In genomic region chr17:67582632-67583230, GRCh38 we compare ENCODE assay signal across 14 cellular contexts.
A peak's percentile ranks its signal among the peaks of the same experiment; 100 is the strongest.
DNase-seq lines count a peak whose midpoint lies in the region; ATAC-seq and TF ChIP-seq lines count a peak whose summit lies in the region.
"Had no signal": no experiment of that assay in that cellular context is flagged by ENCODE, and none has a peak within 500 bp of the region (broad histone marks: within the 10 kb centered on the region; RNA-seq: fewer than 3 reads in every experiment).

No MANE protein-coding gene starts in this region.

- no peak overlapping the region for H3K23ac ChIP-seq in mesenchymal stem cell (ENCODE audit: low read length in 2 of 2)

- no peak overlapping the region for H3K4ac ChIP-seq in mesenchymal stem cell (ENCODE audit: low read depth in 1 of 2, low read length in 2 of 2)

- WGBS in mesenchymal stem cell, result 73% methylated on average over 8 of the region's 8 CpGs

- H2AFZ ChIP-seq in mesenchymal stem cell (ENCODE audit: low read depth, low read length), result no peak overlapping the region

- peaks cover 23% of the 10 kb centered on the region for H3K9me3 Mint-ChIP-seq in WTC11

- H3K18ac ChIP-seq in mesenchymal stem cell (ENCODE audit: low read depth in 1 of 2, low read length in 2 of 2), result no peak overlapping the region

- H3K9me3 ChIP-seq in mesenchymal stem cell (ENCODE audit: control insufficient read depth, low read length) (no peaks in the 10 kb centered on the region), uterus (no peaks in the 10 kb centered on the region), A673 (ENCODE audit: low read depth, low read length, poor library complexity, severe bottlenecking) (no peaks in the 10 kb centered on the region)

- H3K36me3 Mint-ChIP-seq in WTC11, result peaks cover 35% of the 10 kb centered on the region

- no peak overlapping the region for H3K27ac ChIP-seq in mesenchymal stem cell (ENCODE audit: low read length, poor library complexity, severe bottlenecking)
- H3K27ac ChIP-seq in uterus, result no peak overlapping the region
- no peak overlapping the region for H3K27ac ChIP-seq in A673 (ENCODE audit: low read depth, low read length, poor library complexity, severe bottlenecking)

- H2BK5ac ChIP-seq in mesenchymal stem cell (ENCODE audit: low read depth, low read length, poor library complexity, severe bottlenecking), result no peak overlapping the region

- DNase-seq in activated CD8-positive, alpha-beta memory T cell treated with anti-CD3 and anti-CD28 coated beads for 24 hours, result peak; percentile 24
- no peak for DNase-seq in activated CD8-positive, alpha-beta memory T cell treated with anti-CD3 and anti-CD28 coated beads, Interleukin-2, amount 50 U/mL, for 48 hours
- no peak for DNase-seq in WTC11 (ENCODE audit: low spot score)
- DNase-seq in mesenchymal stem cell, result peak; percentile 47
- peak; percentile 37 to 42 for DNase-seq in uterus
- DNase-seq in NCI-H2107 (lab: John Stamatoyannopoulos, UW), result no peak
- no peak for DNase-seq in cerebellar nuclear complex (lab: John Stamatoyannopoulos, UW)
- no peak for DNase-seq in A673 (ENCODE audit: low spot score)
- DNase-seq: activated naive CD4-positive, alpha-beta T cell treated with anti-CD3 and anti-CD28 coated beads, Interleukin-2, amount 50 U/mL, for 16 hours; central memory CD4-positive, alpha-beta T cell; erythroblast; mammary epithelial cell; MV-4-11; occipital lobe had no signal

- H2AK5ac ChIP-seq in mesenchymal stem cell (ENCODE audit: low read length, severe bottlenecking), result no peak overlapping the region

- POLR2A ChIA-PET in WTC11 (lab: Charles Lee) (no interaction called here), A673 (lab: Charles Lee; ENCODE audit: low non-redundant PET) (interaction anchor here (0.8 kb wide), 1 partner anchor 13 kb away, joined by 7 read pairs; no protein-coding TSS in a partner anchor)

- peaks cover 3 to 5% of the 10 kb centered on the region in 2 experiments for H3K36me3 ChIP-seq in mesenchymal stem cell (ENCODE audit: control insufficient read depth in 1 of 2, insufficient read depth in 2 of 2, low read depth in 1 of 2, low read length in 2 of 2)
- no peaks in the 10 kb centered on the region for H3K36me3 ChIP-seq in uterus
- no peaks in the 10 kb centered on the region for H3K36me3 ChIP-seq in A673 (ENCODE audit: insufficient read depth, low read length, poor library complexity, severe bottlenecking)

- H4K8ac ChIP-seq in mesenchymal stem cell (ENCODE audit: low read length), result no peak overlapping the region

- CTCF ChIA-PET in WTC11 (lab: Charles Lee), result interaction anchor here (0.6 to 1.5 kb wide), 2 partner anchors 20 to 59 kb away, joined by 3 to 7 read pairs; no protein-coding TSS in a partner anchor
- CTCF ChIA-PET in A673 (lab: Charles Lee), result no interaction called here

- no peak overlapping the region for H2BK12ac ChIP-seq in mesenchymal stem cell (ENCODE audit: low read length in 2 of 2)

- no peak overlapping the region for H4K91ac ChIP-seq in mesenchymal stem cell (ENCODE audit: low read length)

- H3K4me2 ChIP-seq in mesenchymal stem cell (ENCODE audit: low read length, poor library complexity, severe bottlenecking), result no peak overlapping the region

- no peak for TF ChIP-seq CTCF in WTC11 (IDR thresholded peaks at IDR 0.05)
- no peak for TF ChIP-seq CTCF in uterus (IDR thresholded peaks at IDR 0.05)
- no peak for TF ChIP-seq CTCF in A673 (conservative IDR thresholded peaks at IDR 0.05; ENCODE audit: low read depth, low read length)

- H3K4me3 ChIP-seq in mesenchymal stem cell (ENCODE audit: insufficient read depth in 1 of 2, low read depth in 1 of 2, low read length in 2 of 2), result no peak overlapping the region
- no peak overlapping the region for H3K4me3 ChIP-seq in uterus
- H3K4me3 ChIP-seq in A673 (ENCODE audit: low read depth, low read length, poor library complexity, severe bottlenecking), result no peak overlapping the region

- no peak overlapping the region for H3K9ac ChIP-seq in mesenchymal stem cell (ENCODE audit: low read length)

- intact Hi-C loops in uterus (cut with DNase I; ENCODE audit: low total_unique reads) (no loop called here), A673 (cut with micrococcal nuclease; ENCODE audit: unreplicated experiment) (no loop called here)

- H3K27me3 ChIP-seq in mesenchymal stem cell (ENCODE audit: control insufficient read depth in 1 of 2, insufficient read depth in 1 of 2, low read length in 2 of 2), result no peaks in the 10 kb centered on the region
- no peaks in the 10 kb centered on the region for H3K27me3 ChIP-seq in uterus
- H3K27me3 ChIP-seq in A673 (replicated peaks; ENCODE audit: insufficient read depth, low read depth, low read length, poor library complexity), result no peaks in the 10 kb centered on the region

- no peaks in the 10 kb centered on the region for H3K27me3 Mint-ChIP-seq in WTC11 (ENCODE audit: low read depth)

- no peak overlapping the region for H2BK15ac ChIP-seq in mesenchymal stem cell (ENCODE audit: low read depth, poor library complexity, severe bottlenecking)

- H3K27ac Mint-ChIP-seq in WTC11, result 0 out of 2 replicates have a peak overlapping the region, but pooled peaks have one; percentile 7

- H3K4me1 ChIP-seq in mesenchymal stem cell (ENCODE audit: control insufficient read depth, insufficient read depth, low read depth, low read length) (peaks cover 2% of the 10 kb centered on the region), uterus (peaks cover 0 to 4% of the 10 kb centered on the region in 2 donors), A673 (ENCODE audit: insufficient read depth, low read length, poor library complexity, severe bottlenecking) (no peaks in the 10 kb centered on the region)

- H3K79me1 ChIP-seq in mesenchymal stem cell (replicated peaks; ENCODE audit: low read length, poor library complexity, severe bottlenecking), result no peaks in the 10 kb centered on the region

- no peak overlapping the region for H3K14ac ChIP-seq in mesenchymal stem cell (ENCODE audit: low read length in 2 of 2)

- no TSS peak for BruUV-seq in A673 (replicated peaks; lab: Mats Ljungman, UMichigan)

- peaks cover 18% of the 10 kb centered on the region for H3K4me1 Mint-ChIP-seq in WTC11

- H2BK120ac ChIP-seq in mesenchymal stem cell (ENCODE audit: low read depth, low read length), result no peak overlapping the region

- no peak for TF ChIP-seq POLR2A in uterus (IDR thresholded peaks at IDR 0.05)

- no peak for ATAC-seq in WTC11

- H3K4me3 Mint-ChIP-seq in WTC11, result no peak overlapping the region

TF ChIP-seq in WTC11, 78 proteins besides CTCF, POLR2A, EP300 and RAD21 (continues in another document):
- TF ChIP-seq, protein P1, sequence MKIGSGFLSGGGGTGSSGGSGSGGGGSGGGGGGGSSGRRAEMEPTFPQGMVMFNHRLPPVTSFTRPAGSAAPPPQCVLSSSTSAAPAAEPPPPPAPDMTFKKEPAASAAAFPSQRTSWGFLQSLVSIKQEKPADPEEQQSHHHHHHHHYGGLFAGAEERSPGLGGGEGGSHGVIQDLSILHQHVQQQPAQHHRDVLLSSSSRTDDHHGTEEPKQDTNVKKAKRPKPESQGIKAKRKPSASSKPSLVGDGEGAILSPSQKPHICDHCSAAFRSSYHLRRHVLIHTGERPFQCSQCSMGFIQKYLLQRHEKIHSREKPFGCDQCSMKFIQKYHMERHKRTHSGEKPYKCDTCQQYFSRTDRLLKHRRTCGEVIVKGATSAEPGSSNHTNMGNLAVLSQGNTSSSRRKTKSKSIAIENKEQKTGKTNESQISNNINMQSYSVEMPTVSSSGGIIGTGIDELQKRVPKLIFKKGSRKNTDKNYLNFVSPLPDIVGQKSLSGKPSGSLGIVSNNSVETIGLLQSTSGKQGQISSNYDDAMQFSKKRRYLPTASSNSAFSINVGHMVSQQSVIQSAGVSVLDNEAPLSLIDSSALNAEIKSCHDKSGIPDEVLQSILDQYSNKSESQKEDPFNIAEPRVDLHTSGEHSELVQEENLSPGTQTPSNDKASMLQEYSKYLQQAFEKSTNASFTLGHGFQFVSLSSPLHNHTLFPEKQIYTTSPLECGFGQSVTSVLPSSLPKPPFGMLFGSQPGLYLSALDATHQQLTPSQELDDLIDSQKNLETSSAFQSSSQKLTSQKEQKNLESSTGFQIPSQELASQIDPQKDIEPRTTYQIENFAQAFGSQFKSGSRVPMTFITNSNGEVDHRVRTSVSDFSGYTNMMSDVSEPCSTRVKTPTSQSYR (CRISPR knock-in tag; IDR thresholded peaks at IDR 0.05), result no peak
- TF ChIP-seq, protein P2, sequence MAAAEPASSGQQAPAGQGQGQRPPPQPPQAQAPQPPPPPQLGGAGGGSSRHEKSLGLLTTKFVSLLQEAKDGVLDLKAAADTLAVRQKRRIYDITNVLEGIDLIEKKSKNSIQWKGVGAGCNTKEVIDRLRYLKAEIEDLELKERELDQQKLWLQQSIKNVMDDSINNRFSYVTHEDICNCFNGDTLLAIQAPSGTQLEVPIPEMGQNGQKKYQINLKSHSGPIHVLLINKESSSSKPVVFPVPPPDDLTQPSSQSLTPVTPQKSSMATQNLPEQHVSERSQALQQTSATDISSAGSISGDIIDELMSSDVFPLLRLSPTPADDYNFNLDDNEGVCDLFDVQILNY (CRISPR knock-in tag; IDR thresholded peaks at IDR 0.05), result no peak
- TF ChIP-seq, protein P3, sequence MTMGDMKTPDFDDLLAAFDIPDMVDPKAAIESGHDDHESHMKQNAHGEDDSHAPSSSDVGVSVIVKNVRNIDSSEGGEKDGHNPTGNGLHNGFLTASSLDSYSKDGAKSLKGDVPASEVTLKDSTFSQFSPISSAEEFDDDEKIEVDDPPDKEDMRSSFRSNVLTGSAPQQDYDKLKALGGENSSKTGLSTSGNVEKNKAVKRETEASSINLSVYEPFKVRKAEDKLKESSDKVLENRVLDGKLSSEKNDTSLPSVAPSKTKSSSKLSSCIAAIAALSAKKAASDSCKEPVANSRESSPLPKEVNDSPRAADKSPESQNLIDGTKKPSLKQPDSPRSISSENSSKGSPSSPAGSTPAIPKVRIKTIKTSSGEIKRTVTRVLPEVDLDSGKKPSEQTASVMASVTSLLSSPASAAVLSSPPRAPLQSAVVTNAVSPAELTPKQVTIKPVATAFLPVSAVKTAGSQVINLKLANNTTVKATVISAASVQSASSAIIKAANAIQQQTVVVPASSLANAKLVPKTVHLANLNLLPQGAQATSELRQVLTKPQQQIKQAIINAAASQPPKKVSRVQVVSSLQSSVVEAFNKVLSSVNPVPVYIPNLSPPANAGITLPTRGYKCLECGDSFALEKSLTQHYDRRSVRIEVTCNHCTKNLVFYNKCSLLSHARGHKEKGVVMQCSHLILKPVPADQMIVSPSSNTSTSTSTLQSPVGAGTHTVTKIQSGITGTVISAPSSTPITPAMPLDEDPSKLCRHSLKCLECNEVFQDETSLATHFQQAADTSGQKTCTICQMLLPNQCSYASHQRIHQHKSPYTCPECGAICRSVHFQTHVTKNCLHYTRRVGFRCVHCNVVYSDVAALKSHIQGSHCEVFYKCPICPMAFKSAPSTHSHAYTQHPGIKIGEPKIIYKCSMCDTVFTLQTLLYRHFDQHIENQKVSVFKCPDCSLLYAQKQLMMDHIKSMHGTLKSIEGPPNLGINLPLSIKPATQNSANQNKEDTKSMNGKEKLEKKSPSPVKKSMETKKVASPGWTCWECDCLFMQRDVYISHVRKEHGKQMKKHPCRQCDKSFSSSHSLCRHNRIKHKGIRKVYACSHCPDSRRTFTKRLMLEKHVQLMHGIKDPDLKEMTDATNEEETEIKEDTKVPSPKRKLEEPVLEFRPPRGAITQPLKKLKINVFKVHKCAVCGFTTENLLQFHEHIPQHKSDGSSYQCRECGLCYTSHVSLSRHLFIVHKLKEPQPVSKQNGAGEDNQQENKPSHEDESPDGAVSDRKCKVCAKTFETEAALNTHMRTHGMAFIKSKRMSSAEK (CRISPR knock-in tag; IDR thresholded peaks at IDR 0.05; ENCODE audit: borderline replicate concordance), result no peak

Comparison
In these comparisons a context has a peak if more than half of its experiments do, and no peak if none do; other contexts are left out.
1. DNase-seq: peak in activated CD8-positive, alpha-beta memory T cell treated with anti-CD3 and anti-CD28 coated beads for 24 hours (single experiment), mesenchymal stem cell (single experiment) and uterus (2 of 2); none in activated CD8-positive, alpha-beta memory T cell treated with anti-CD3 and anti-CD28 coated beads, Interleukin-2, amount 50 U/mL, for 48 hours (single experiment), WTC11 (single experiment), NCI-H2107 (single experiment), cerebellar nuclear complex (0 of 2) and A673 (single experiment).